In the genomic region with DNA sequence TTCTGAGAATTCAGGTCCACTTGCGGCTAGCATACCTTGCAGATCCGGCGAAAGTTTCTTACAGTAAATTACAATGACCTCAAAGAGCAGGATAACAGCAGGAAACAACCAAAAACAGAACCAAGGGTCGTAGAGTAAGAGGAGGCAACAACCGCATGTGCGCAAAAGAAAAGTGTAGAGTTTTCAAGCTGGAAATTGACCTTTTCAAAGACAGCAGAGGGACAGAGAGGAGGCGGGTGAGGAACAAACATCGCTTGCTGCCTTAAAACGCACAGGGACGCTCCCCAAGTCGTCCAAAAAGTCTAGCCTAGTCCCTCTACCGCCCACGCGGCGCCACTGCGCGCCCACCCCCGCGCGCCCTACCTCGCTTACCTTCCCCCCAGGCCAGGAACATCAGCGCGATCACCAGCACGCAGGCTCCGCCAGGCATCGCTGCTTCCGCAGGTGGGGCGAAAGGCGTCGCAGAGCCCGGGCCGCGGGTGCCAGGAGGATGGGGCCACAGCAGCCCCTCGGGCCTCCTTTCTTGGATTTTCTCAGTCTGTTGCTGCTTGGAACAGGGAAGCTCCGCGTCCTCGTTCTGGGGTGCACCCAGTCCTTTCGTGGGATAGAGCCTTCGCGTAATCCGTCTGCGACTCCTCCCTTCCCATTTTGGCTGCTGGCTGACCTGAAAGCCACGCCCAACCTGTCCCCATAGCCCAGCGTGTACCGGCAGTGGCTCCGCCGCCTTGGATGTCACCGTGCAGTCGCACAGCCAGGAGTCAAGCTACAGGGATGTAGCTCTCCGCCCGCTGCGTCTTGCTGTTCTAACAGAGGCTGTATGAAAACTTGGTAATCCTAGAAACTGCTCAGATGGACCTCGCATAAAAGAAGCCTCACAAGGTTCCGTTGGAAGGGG, we compare ENCODE assay signal across 1 cellular context.
A peak's percentile ranks its signal among the peaks of the same experiment; 100 is the strongest.
TF ChIP-seq lines count a peak whose summit lies in the region.

A gene (minus strand): TSS at position 579 of the 895 bp plus-strand sequence. CDS start 149 bp downstream, at position 430.

TF ChIP-seq in K562, 482 proteins besides CTCF, POLR2A, EP300 and RAD21 (continued from another document and continues in another):
- TF ChIP-seq CBFA2T2 (conservative IDR thresholded peaks at IDR 0.05) (no peak), C11orf30 (IDR thresholded peaks at IDR 0.05; ENCODE audit: low read depth) (peak; percentile 74), RBM34 (IDR thresholded peaks at IDR 0.05; ENCODE audit: borderline replicate concordance, insufficient read depth, low read length) (no peak), ZFP36 (IDR thresholded peaks at IDR 0.05; ENCODE audit: low read depth, low read length, partially characterized antibody) (peak; percentile 15), MCM7 (IDR thresholded peaks at IDR 0.05) (no peak), KAT8 (IDR thresholded peaks at IDR 0.05; ENCODE audit: low read depth) (no peak), JUNB (CRISPR knock-in tag; conservative IDR thresholded peaks at IDR 0.05) (no peak), SP1 (CRISPR knock-in tag; IDR thresholded peaks at IDR 0.05) (peak; percentile 92), STAT5A (IDR thresholded peaks at IDR 0.05; ENCODE audit: borderline replicate concordance, low read length) (peak; percentile 6; the same call in 1 of the 2 replicates), ZNF274 (IDR thresholded peaks at IDR 0.05; ENCODE audit: borderline replicate concordance, low read depth, low read length) (no peak), POU5F1 (IDR thresholded peaks at IDR 0.05; ENCODE audit: borderline replicate concordance, low read depth, low read length, partially characterized antibody) (no peak), JUND (IDR thresholded peaks at IDR 0.05; ENCODE audit: borderline replicate concordance, low read depth, low read length) (peak; percentile 20), JUND (tag; IDR thresholded peaks at IDR 0.05; ENCODE audit: borderline replicate concordance, low read depth, low read length) (no peak), KDM4B (IDR thresholded peaks at IDR 0.05; ENCODE audit: borderline replicate concordance in 2 of 2, low read depth in 1 of 2) (0 out of 4 replicates have a peak, but pooled peaks of 1 of the 2 experiments have one; percentile 23), POLR2AphosphoS5 (IDR thresholded peaks at IDR 0.05; ENCODE audit: control insufficient read depth, insufficient read depth, low read depth, low read length) (peak; percentile 75; the same call in 1 of the 2 replicates), TSC22D4 (tag; IDR thresholded peaks at IDR 0.05) (no peak), POLR2B (IDR thresholded peaks at IDR 0.05; ENCODE audit: low read depth, partially characterized antibody) (peak; percentile 69), RBFOX2 (IDR thresholded peaks at IDR 0.05; ENCODE audit: low read depth, low read length) (peak; percentile 96), NFE2L1 (tag; IDR thresholded peaks at IDR 0.05; ENCODE audit: borderline replicate concordance, low read depth) (no peak), POLR2H (tag; IDR thresholded peaks at IDR 0.05; ENCODE audit: low read depth) (peak; percentile 65), HNRNPUL1 (IDR thresholded peaks at IDR 0.05; ENCODE audit: low read length) (no peak), CBX3 (IDR thresholded peaks at IDR 0.05; ENCODE audit: borderline replicate concordance in 1 of 2, low read length in 2 of 2) (no peak), ZNF217 (CRISPR knock-in tag; IDR thresholded peaks at IDR 0.05) (no peak), PRPF4 (IDR thresholded peaks at IDR 0.05; ENCODE audit: insufficient read depth, low read depth, low read length, poor library complexity, severe bottlenecking) (no peak), TGIF2 (CRISPR knock-in tag; IDR thresholded peaks at IDR 0.05) (no peak; the same call in 1 of the 2 replicates), ZNF175 (CRISPR knock-in tag; IDR thresholded peaks at IDR 0.05; ENCODE audit: low read depth) (no peak), FOXK1 (CRISPR knock-in tag; IDR thresholded peaks at IDR 0.05; ENCODE audit: borderline replicate concordance) (no peak), ZNF133 (CRISPR knock-in tag; IDR thresholded peaks at IDR 0.05) (no peak), XRCC4 (IDR thresholded peaks at IDR 0.05; ENCODE audit: extremely low read depth, insufficient read depth, insufficient read length) (no peak), GATA2 (CRISPR knock-in tag; IDR thresholded peaks at IDR 0.05) (0 out of 2 replicates have a peak, but pooled peaks have one; percentile 10), ZBTB8A (IDR thresholded peaks at IDR 0.05; ENCODE audit: partially characterized antibody) (no peak), ZNF253 (CRISPR knock-in tag; conservative IDR thresholded peaks at IDR 0.05) (no peak), CCNT2 (IDR thresholded peaks at IDR 0.05; ENCODE audit: borderline replicate concordance, extremely low read depth, insufficient read length, low read depth, low read length) (peak; percentile 97), RBM17 (IDR thresholded peaks at IDR 0.05; ENCODE audit: borderline replicate concordance, low read depth, low read length) (no peak), ZNF830 (CRISPR knock-in tag; IDR thresholded peaks at IDR 0.05) (no peak), ZNF695 (CRISPR knock-in tag; IDR thresholded peaks at IDR 0.05) (no peak), SP2 (IDR thresholded peaks at IDR 0.05; ENCODE audit: extremely low read depth, low read depth, low read length, poor library complexity, severe bottlenecking) (no peak)
- TF ChIP-seq, protein P1, sequence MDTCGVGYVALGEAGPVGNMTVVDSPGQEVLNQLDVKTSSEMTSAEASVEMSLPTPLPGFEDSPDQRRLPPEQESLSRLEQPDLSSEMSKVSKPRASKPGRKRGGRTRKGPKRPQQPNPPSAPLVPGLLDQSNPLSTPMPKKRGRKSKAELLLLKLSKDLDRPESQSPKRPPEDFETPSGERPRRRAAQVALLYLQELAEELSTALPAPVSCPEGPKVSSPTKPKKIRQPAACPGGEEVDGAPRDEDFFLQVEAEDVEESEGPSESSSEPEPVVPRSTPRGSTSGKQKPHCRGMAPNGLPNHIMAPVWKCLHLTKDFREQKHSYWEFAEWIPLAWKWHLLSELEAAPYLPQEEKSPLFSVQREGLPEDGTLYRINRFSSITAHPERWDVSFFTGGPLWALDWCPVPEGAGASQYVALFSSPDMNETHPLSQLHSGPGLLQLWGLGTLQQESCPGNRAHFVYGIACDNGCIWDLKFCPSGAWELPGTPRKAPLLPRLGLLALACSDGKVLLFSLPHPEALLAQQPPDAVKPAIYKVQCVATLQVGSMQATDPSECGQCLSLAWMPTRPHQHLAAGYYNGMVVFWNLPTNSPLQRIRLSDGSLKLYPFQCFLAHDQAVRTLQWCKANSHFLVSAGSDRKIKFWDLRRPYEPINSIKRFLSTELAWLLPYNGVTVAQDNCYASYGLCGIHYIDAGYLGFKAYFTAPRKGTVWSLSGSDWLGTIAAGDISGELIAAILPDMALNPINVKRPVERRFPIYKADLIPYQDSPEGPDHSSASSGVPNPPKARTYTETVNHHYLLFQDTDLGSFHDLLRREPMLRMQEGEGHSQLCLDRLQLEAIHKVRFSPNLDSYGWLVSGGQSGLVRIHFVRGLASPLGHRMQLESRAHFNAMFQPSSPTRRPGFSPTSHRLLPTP (IDR thresholded peaks at IDR 0.05; ENCODE audit: borderline replicate concordance, extremely low read depth, insufficient read length) = no peak
- TF ChIP-seq, protein P2, sequence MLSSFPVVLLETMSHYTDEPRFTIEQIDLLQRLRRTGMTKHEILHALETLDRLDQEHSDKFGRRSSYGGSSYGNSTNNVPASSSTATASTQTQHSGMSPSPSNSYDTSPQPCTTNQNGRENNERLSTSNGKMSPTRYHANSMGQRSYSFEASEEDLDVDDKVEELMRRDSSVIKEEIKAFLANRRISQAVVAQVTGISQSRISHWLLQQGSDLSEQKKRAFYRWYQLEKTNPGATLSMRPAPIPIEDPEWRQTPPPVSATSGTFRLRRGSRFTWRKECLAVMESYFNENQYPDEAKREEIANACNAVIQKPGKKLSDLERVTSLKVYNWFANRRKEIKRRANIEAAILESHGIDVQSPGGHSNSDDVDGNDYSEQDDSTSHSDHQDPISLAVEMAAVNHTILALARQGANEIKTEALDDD (IDR thresholded peaks at IDR 0.05) = peak; percentile 55; the same call in 1 of the 2 replicates
- TF ChIP-seq, protein P3, sequence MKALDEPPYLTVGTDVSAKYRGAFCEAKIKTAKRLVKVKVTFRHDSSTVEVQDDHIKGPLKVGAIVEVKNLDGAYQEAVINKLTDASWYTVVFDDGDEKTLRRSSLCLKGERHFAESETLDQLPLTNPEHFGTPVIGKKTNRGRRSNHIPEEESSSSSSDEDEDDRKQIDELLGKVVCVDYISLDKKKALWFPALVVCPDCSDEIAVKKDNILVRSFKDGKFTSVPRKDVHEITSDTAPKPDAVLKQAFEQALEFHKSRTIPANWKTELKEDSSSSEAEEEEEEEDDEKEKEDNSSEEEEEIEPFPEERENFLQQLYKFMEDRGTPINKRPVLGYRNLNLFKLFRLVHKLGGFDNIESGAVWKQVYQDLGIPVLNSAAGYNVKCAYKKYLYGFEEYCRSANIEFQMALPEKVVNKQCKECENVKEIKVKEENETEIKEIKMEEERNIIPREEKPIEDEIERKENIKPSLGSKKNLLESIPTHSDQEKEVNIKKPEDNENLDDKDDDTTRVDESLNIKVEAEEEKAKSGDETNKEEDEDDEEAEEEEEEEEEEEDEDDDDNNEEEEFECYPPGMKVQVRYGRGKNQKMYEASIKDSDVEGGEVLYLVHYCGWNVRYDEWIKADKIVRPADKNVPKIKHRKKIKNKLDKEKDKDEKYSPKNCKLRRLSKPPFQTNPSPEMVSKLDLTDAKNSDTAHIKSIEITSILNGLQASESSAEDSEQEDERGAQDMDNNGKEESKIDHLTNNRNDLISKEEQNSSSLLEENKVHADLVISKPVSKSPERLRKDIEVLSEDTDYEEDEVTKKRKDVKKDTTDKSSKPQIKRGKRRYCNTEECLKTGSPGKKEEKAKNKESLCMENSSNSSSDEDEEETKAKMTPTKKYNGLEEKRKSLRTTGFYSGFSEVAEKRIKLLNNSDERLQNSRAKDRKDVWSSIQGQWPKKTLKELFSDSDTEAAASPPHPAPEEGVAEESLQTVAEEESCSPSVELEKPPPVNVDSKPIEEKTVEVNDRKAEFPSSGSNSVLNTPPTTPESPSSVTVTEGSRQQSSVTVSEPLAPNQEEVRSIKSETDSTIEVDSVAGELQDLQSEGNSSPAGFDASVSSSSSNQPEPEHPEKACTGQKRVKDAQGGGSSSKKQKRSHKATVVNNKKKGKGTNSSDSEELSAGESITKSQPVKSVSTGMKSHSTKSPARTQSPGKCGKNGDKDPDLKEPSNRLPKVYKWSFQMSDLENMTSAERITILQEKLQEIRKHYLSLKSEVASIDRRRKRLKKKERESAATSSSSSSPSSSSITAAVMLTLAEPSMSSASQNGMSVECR (CRISPR knock-in tag; IDR thresholded peaks at IDR 0.05) = peak; percentile 60
- TF ChIP-seq, protein P4, sequence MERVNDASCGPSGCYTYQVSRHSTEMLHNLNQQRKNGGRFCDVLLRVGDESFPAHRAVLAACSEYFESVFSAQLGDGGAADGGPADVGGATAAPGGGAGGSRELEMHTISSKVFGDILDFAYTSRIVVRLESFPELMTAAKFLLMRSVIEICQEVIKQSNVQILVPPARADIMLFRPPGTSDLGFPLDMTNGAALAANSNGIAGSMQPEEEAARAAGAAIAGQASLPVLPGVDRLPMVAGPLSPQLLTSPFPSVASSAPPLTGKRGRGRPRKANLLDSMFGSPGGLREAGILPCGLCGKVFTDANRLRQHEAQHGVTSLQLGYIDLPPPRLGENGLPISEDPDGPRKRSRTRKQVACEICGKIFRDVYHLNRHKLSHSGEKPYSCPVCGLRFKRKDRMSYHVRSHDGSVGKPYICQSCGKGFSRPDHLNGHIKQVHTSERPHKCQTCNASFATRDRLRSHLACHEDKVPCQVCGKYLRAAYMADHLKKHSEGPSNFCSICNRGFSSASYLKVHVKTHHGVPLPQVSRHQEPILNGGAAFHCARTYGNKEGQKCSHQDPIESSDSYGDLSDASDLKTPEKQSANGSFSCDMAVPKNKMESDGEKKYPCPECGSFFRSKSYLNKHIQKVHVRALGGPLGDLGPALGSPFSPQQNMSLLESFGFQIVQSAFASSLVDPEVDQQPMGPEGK (CRISPR knock-in tag; IDR thresholded peaks at IDR 0.05; ENCODE audit: borderline replicate concordance) = no peak
- TF ChIP-seq, protein P5, sequence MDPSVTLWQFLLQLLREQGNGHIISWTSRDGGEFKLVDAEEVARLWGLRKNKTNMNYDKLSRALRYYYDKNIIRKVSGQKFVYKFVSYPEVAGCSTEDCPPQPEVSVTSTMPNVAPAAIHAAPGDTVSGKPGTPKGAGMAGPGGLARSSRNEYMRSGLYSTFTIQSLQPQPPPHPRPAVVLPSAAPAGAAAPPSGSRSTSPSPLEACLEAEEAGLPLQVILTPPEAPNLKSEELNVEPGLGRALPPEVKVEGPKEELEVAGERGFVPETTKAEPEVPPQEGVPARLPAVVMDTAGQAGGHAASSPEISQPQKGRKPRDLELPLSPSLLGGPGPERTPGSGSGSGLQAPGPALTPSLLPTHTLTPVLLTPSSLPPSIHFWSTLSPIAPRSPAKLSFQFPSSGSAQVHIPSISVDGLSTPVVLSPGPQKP (CRISPR knock-in tag; IDR thresholded peaks at IDR 0.05) = no peak
- TF ChIP-seq, protein P6, sequence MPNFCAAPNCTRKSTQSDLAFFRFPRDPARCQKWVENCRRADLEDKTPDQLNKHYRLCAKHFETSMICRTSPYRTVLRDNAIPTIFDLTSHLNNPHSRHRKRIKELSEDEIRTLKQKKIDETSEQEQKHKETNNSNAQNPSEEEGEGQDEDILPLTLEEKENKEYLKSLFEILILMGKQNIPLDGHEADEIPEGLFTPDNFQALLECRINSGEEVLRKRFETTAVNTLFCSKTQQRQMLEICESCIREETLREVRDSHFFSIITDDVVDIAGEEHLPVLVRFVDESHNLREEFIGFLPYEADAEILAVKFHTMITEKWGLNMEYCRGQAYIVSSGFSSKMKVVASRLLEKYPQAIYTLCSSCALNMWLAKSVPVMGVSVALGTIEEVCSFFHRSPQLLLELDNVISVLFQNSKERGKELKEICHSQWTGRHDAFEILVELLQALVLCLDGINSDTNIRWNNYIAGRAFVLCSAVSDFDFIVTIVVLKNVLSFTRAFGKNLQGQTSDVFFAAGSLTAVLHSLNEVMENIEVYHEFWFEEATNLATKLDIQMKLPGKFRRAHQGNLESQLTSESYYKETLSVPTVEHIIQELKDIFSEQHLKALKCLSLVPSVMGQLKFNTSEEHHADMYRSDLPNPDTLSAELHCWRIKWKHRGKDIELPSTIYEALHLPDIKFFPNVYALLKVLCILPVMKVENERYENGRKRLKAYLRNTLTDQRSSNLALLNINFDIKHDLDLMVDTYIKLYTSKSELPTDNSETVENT (CRISPR knock-in tag; IDR thresholded peaks at IDR 0.05) = 0 out of 2 replicates have a peak, but pooled peaks have one; percentile 4
- TF ChIP-seq, protein P7, sequence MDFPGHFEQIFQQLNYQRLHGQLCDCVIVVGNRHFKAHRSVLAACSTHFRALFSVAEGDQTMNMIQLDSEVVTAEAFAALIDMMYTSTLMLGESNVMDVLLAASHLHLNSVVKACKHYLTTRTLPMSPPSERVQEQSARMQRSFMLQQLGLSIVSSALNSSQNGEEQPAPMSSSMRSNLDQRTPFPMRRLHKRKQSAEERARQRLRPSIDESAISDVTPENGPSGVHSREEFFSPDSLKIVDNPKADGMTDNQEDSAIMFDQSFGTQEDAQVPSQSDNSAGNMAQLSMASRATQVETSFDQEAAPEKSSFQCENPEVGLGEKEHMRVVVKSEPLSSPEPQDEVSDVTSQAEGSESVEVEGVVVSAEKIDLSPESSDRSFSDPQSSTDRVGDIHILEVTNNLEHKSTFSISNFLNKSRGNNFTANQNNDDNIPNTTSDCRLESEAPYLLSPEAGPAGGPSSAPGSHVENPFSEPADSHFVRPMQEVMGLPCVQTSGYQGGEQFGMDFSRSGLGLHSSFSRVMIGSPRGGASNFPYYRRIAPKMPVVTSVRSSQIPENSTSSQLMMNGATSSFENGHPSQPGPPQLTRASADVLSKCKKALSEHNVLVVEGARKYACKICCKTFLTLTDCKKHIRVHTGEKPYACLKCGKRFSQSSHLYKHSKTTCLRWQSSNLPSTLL (IDR thresholded peaks at IDR 0.05) = no peak
